In the genomic region with DNA sequence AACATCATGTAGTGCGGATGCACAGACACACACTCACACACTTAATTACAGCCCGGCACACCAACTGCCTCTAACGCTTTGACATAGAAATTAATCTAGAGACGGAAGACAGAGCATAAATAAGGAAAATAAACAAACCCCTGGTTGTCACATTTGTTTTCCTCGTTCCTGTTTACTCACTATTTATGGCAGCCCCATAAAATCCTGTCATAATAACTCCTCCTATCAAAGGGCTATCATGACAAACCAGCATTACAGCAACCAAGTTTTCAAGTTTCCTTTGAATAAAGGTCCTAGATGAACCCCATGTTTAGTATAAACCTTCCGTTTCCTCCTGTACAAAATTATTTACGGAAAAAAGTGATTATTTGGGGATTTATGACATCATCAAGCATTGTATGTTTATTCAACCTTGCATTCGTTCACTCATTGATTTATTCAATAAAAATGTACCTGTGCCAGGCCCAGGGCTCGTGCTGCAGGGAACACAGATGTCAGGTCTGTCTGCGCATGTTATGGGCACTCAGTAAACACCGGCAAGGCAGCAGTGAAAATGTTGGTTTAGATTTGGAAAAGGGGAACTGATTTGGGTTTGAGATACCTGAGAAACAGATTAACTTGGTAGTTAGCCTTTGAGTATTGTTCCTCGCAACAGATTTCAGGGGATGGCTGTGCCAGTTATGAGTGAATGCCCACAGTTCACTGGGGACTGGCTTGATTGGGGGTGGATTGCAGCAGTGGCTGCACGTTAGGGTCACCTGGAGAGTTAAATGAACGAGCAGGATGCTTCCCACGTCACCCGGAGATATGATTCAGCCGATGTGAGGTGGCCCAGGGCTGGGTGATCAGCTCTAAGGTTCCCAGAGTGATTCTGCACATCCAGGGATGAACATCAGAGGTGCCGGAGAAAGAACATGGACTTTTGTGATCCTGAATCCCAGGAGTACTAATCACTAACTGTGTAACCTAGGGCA, we compare ENCODE assay signal across 23 cellular contexts.
DNase-seq lines count a peak whose midpoint lies in the region; ATAC-seq, FAIRE-seq and TF ChIP-seq lines count a peak whose summit lies in the region.
"Had no signal": no experiment of that assay in that cellular context is flagged by ENCODE, and none has a peak within 500 bp of the region (broad histone marks: within the 10 kb centered on the region; RNA-seq: fewer than 3 reads in every experiment).

No MANE protein-coding gene starts in this region.

- no peaks in the 10 kb centered on the region for H3K36me3 ChIP-seq in GM23338 (ENCODE audit: insufficient read depth)
- H3K36me3 ChIP-seq: BLaER1, HAP-1, SJSA1 had no signal

- H3K27me3 Mint-ChIP-seq in GM23338 (ENCODE audit: insufficient read depth, low read depth, poor library complexity) (peaks cover 4% of the 10 kb centered on the region), osteocyte (ENCODE audit: unreplicated experiment) (peaks cover 17% of the 10 kb centered on the region)

- H3K9me2 ChIP-seq in GM23338 (ENCODE audit: insufficient read depth), result no peaks in the 10 kb centered on the region

- DNase-seq in GM23338 (ENCODE audit: low spot score) (no peak), LNCaP clone FGC (ENCODE audit: low read depth) (peak; percentile 76), osteocyte (ENCODE audit: extremely low spot score, unreplicated experiment) (peak; percentile 67), NCI-H2081 (lab: John Stamatoyannopoulos, UW) (no peak)
- DNase-seq in activated naive CD4-positive, alpha-beta T cell treated with anti-CD3 and anti-CD28 coated beads, Interleukin-2, amount 50 U/mL, for 72 hours (ENCODE audit: low spot score in 2 of 2), result no peak
- DNase-seq in activated naive CD4-positive, alpha-beta T cell treated with anti-CD3 and anti-CD28 coated beads, Interleukin-2, amount 50 U/mL, for 16 hours, result no peak
- DNase-seq: CD4-positive, alpha-beta T cell; GOT3; NCI-H1092; NCI-H1417 treated with DMSO at 0.1 percent for 48 hours; NCI-H187 treated with DMSO at 0.1 percent for 48 hours; NCI-H2107; NCI-H774; PC-3; Right ventricle myocardium superior had no signal

- no peaks in the 10 kb centered on the region for H3K4me1 ChIP-seq in GM23338 (ENCODE audit: insufficient read depth)
- H3K4me1 ChIP-seq: HAP-1 had no signal

- H3K36me3 Mint-ChIP-seq in GM23338 (ENCODE audit: low read depth) (no peaks in the 10 kb centered on the region), osteocyte (ENCODE audit: unreplicated experiment) (no peaks in the 10 kb centered on the region)
- peaks cover 0 to 3% of the 10 kb centered on the region in 2 donors for H3K36me3 Mint-ChIP-seq in activated naive CD4-positive, alpha-beta T cell treated with anti-CD3 and anti-CD28 coated beads, Interleukin-2, amount 50 U/mL, for 72 hours

- H3K79me2 ChIP-seq in GM23338 (replicated peaks; ENCODE audit: insufficient read depth), result no peaks in the 10 kb centered on the region

- H3K27me3 ChIP-seq in GM23338 (ENCODE audit: insufficient read depth), result no peaks in the 10 kb centered on the region
- H3K27me3 ChIP-seq: BLaER1 had no signal

- no peaks in the 10 kb centered on the region for H3K4me1 Mint-ChIP-seq in GM23338
- no peaks in the 10 kb centered on the region for H3K4me1 Mint-ChIP-seq in osteocyte (ENCODE audit: unreplicated experiment)

- 0 out of 2 replicates have a peak overlapping the region, but pooled peaks have one; percentile 32 for H2AFZ ChIP-seq in GM23338

- ATAC-seq in GM23338, result no peak
- no peak for ATAC-seq in activated naive CD4-positive, alpha-beta T cell treated with anti-CD3 and anti-CD28 coated beads, Interleukin-2, amount 50 U/mL, for 72 hours

- H3K4me2 ChIP-seq in GM23338, result no peak overlapping the region
- H3K4me2 ChIP-seq: BLaER1, KMS-11 had no signal

- no peak overlapping the region for H3K27ac ChIP-seq in GM23338 (ENCODE audit: low read depth)
- H3K27ac ChIP-seq: BLaER1, KMS-11, SJSA1 had no signal

- no peaks in the 10 kb centered on the region for H3F3A ChIP-seq in GM23338 (replicated peaks; ENCODE audit: low read depth)

- peak; percentile 78 for FAIRE-seq in endometrium (lab: Jason Lieb, UNC)
- FAIRE-seq: A204.1, G401.6 had no signal

- TF ChIP-seq CTCF in GM23338 (conservative IDR thresholded peaks at IDR 0.05; ENCODE audit: low read depth in 2 of 2) (no peak), LNCaP clone FGC (IDR thresholded peaks at IDR 0.05; ENCODE audit: control insufficient read depth, extremely low read depth, insufficient read depth) (no peak), osteocyte (IDR thresholded peaks at IDR 0.05) (no peak)

- no peak overlapping the region for H3K27ac Mint-ChIP-seq in GM23338
- H3K27ac Mint-ChIP-seq in osteocyte (ENCODE audit: unreplicated experiment), result no peak overlapping the region
- no peak overlapping the region for H3K27ac Mint-ChIP-seq in activated naive CD4-positive, alpha-beta T cell treated with anti-CD3 and anti-CD28 coated beads, Interleukin-2, amount 50 U/mL, for 72 hours
- H3K27ac Mint-ChIP-seq: CD4-positive, alpha-beta T cell; IgD-negative memory B cell had no signal

- H3K4me3 ChIP-seq in GM23338, result no peak overlapping the region
- H3K4me3 ChIP-seq in LNCaP clone FGC (ENCODE audit: low read depth, low read length), result peak overlapping the region; percentile 17; the same call in 1 of the 2 replicates
- H3K4me3 ChIP-seq: BLaER1, HAP-1, SJSA1 had no signal

- H3K4me3 Mint-ChIP-seq in GM23338 (no peak overlapping the region), osteocyte (ENCODE audit: unreplicated experiment) (no peak overlapping the region)
- H3K4me3 Mint-ChIP-seq: CD4-positive, alpha-beta T cell; IgD-negative memory B cell had no signal

- H3K9me3 Mint-ChIP-seq in GM23338, result peaks cover 10% of the 10 kb centered on the region; the same call in 2 of the 3 replicates
- no peaks in the 10 kb centered on the region for H3K9me3 Mint-ChIP-seq in osteocyte (ENCODE audit: unreplicated experiment)
- peaks cover 1 to 7% of the 10 kb centered on the region in 2 donors for H3K9me3 Mint-ChIP-seq in activated naive CD4-positive, alpha-beta T cell treated with anti-CD3 and anti-CD28 coated beads, Interleukin-2, amount 50 U/mL, for 72 hours

- no peaks in the 10 kb centered on the region for H4K20me1 ChIP-seq in GM23338 (replicated peaks; ENCODE audit: insufficient read depth)
- H4K20me1 ChIP-seq: BLaER1 had no signal

TF ChIP-seq in GM23338, 12 proteins besides CTCF, POLR2A, EP300 and RAD21:
- no peak for TF ChIP-seq ZNF331 (CRISPR knock-in tag; IDR thresholded peaks at IDR 0.05; ENCODE audit: low read depth)
- TF ChIP-seq, protein P1, sequence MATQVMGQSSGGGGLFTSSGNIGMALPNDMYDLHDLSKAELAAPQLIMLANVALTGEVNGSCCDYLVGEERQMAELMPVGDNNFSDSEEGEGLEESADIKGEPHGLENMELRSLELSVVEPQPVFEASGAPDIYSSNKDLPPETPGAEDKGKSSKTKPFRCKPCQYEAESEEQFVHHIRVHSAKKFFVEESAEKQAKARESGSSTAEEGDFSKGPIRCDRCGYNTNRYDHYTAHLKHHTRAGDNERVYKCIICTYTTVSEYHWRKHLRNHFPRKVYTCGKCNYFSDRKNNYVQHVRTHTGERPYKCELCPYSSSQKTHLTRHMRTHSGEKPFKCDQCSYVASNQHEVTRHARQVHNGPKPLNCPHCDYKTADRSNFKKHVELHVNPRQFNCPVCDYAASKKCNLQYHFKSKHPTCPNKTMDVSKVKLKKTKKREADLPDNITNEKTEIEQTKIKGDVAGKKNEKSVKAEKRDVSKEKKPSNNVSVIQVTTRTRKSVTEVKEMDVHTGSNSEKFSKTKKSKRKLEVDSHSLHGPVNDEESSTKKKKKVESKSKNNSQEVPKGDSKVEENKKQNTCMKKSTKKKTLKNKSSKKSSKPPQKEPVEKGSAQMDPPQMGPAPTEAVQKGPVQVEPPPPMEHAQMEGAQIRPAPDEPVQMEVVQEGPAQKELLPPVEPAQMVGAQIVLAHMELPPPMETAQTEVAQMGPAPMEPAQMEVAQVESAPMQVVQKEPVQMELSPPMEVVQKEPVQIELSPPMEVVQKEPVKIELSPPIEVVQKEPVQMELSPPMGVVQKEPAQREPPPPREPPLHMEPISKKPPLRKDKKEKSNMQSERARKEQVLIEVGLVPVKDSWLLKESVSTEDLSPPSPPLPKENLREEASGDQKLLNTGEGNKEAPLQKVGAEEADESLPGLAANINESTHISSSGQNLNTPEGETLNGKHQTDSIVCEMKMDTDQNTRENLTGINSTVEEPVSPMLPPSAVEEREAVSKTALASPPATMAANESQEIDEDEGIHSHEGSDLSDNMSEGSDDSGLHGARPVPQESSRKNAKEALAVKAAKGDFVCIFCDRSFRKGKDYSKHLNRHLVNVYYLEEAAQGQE (IDR thresholded peaks at IDR 0.05; ENCODE audit: unreplicated experiment), result no peak
- TF ChIP-seq, protein P2, sequence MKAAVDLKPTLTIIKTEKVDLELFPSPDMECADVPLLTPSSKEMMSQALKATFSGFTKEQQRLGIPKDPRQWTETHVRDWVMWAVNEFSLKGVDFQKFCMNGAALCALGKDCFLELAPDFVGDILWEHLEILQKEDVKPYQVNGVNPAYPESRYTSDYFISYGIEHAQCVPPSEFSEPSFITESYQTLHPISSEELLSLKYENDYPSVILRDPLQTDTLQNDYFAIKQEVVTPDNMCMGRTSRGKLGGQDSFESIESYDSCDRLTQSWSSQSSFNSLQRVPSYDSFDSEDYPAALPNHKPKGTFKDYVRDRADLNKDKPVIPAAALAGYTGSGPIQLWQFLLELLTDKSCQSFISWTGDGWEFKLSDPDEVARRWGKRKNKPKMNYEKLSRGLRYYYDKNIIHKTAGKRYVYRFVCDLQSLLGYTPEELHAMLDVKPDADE (IDR thresholded peaks at IDR 0.05), result no peak

Comparison
In these comparisons a context has a peak if more than half of its experiments do, and no peak if none do; other contexts are left out.
1. DNase-seq: peak in LNCaP clone FGC (single experiment) and osteocyte (single experiment); none in GM23338 (single experiment), activated naive CD4-positive, alpha-beta T cell treated with anti-CD3 and anti-CD28 coated beads, Interleukin-2, amount 50 U/mL, for 72 hours (0 of 2), activated naive CD4-positive, alpha-beta T cell treated with anti-CD3 and anti-CD28 coated beads, Interleukin-2, amount 50 U/mL, for 16 hours (single experiment) and NCI-H2081 (0 of 2).